Comparison of ENCODE assay signal across 8 cellular contexts in the genomic region with DNA sequence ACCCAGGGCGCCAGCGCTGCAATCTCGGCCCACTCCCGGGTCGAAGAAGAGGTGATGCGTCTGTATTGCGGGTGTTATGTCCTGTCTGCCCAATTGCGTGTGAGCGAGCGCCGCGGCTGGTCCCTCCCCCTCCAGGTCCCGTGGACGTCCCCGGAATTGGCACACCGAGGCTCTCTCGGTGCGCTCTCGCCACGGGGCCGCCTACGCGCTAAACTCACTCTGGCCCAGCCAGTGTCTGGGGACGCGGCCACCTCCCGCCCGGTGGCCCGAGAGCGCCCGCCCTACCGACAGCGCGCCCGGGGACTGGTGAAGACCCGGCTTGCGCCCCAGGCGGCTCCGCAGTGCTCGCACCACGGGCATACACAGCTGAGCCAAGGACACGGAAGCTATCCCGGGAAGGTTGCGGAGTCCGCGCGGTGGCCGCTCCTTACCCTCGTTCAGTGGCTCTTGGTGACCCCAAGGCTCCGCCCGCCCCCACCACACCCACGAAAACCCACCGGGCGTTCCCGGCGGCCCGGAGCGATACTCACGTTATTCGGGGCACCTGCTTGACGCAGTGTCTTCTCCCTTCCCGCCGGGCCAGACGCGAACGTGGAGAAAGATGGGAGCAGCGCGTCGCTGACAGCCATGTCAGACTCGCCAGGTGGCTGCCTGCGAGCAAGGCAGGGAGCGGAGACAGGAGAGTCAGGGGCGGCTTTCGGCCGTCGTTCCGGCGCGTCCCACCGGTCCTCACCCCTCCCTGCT. TPM values are rescaled to one million over a fixed set of nuclear protein-coding genes. Genes with fewer than 3 reads are reported as not detected.
DNase-seq lines count a peak whose midpoint lies in the region; ATAC-seq and TF ChIP-seq lines count a peak whose summit lies in the region.

No MANE protein-coding gene starts in this region.

- DNase-seq in CD14-positive monocyte (ENCODE audit: low spot score) = peak; percentile 94
- DNase-seq in activated naive CD4-positive, alpha-beta T cell treated with anti-CD3 and anti-CD28 coated beads, Interleukin-2, amount 10 ng/mL, durations not matched to agents 7 days and 5 days = peak; percentile 36
- DNase-seq in cardiac muscle cell (ENCODE audit: low read depth in 1 of 2, low spot score in 1 of 2) = peak; percentile 37 to 56
- DNase-seq in RKO (ENCODE audit: low spot score) = no peak
- DNase-seq in GM19238 (ENCODE audit: insufficient read length, low spot score) = no peak

- H3K27ac Mint-ChIP-seq in CD14-positive monocyte = peak overlapping the region; percentile 93 to 99 (median 96)
- H3K27ac Mint-ChIP-seq in activated naive CD4-positive, alpha-beta T cell treated with anti-CD3 and anti-CD28 coated beads, Interleukin-2, amount 10 ng/mL, durations not matched to agents 7 days and 5 days = no peak overlapping the region

- H3K9me3 ChIP-seq in HUES6 (ENCODE audit: control insufficient read depth, insufficient read depth, low read depth, low read length) (no peaks in the 10 kb centered on the region), cardiac muscle cell (ENCODE audit: low read depth) (no peaks in the 10 kb centered on the region), neutrophil (no peaks in the 10 kb centered on the region)

- CTCF ChIA-PET in activated naive CD4-positive, alpha-beta T cell treated with anti-CD3 and anti-CD28 coated beads, Interleukin-2, amount 10 ng/mL, durations not matched to agents 7 days and 5 days (lab: Charles Lee) = no interaction called here

- H3K27me3 Mint-ChIP-seq in CD14-positive monocyte (ENCODE audit: low read depth in 3 of 3) = peaks cover 8 to 21% (median 17%) of the 10 kb centered on the region in 3 donors
- peaks cover 76% of the 10 kb centered on the region for H3K27me3 Mint-ChIP-seq in activated naive CD4-positive, alpha-beta T cell treated with anti-CD3 and anti-CD28 coated beads, Interleukin-2, amount 10 ng/mL, durations not matched to agents 7 days and 5 days

- intact Hi-C loops in CD14-positive monocyte (cut with micrococcal nuclease) = loop anchor here (2.0 to 10.0 kb wide), 9 partner anchors 60 to 1134 kb away; no protein-coding TSS in a partner anchor

- peak overlapping the region; percentile 74 for H3K4me3 ChIP-seq in HUES6 (ENCODE audit: low read depth, low read length)
- H3K4me3 ChIP-seq in cardiac muscle cell = peak overlapping the region; percentile 57
- H3K4me3 ChIP-seq in neutrophil (ENCODE audit: low read depth in 1 of 2, low read length in 1 of 2) = peak overlapping the region; percentile 64 to 66

- peaks cover 51% of the 10 kb centered on the region for H3K4me1 Mint-ChIP-seq in CD14-positive monocyte
- H3K4me1 Mint-ChIP-seq in activated naive CD4-positive, alpha-beta T cell treated with anti-CD3 and anti-CD28 coated beads, Interleukin-2, amount 10 ng/mL, durations not matched to agents 7 days and 5 days = peaks cover 19% of the 10 kb centered on the region

- H3K27me3 ChIP-seq in HUES6 (ENCODE audit: control insufficient read depth, insufficient read depth, low read length) = peaks cover 68% of the 10 kb centered on the region
- H3K27me3 ChIP-seq in cardiac muscle cell = peaks cover 84% of the 10 kb centered on the region
- peaks cover 88% of the 10 kb centered on the region for H3K27me3 ChIP-seq in neutrophil

- 0 out of 2 replicates have a peak, but pooled peaks cover 2% of the 10 kb centered on the region for H3K36me3 ChIP-seq in HUES6 (ENCODE audit: control insufficient read depth, insufficient read depth, low read length)
- H3K36me3 ChIP-seq in cardiac muscle cell = no peaks in the 10 kb centered on the region
- H3K36me3 ChIP-seq in neutrophil = no peaks in the 10 kb centered on the region

- ATAC-seq in HG02642 (IDR thresholded peaks at IDR 0.05; ENCODE audit: poor library complexity, unreplicated experiment) = no peak

- H3K36me3 Mint-ChIP-seq in CD14-positive monocyte = peaks cover 34 to 35% of the 10 kb centered on the region in 2 donors
- peaks cover 2% of the 10 kb centered on the region for H3K36me3 Mint-ChIP-seq in activated naive CD4-positive, alpha-beta T cell treated with anti-CD3 and anti-CD28 coated beads, Interleukin-2, amount 10 ng/mL, durations not matched to agents 7 days and 5 days

- TF ChIP-seq CTCF in CD14-positive monocyte (IDR thresholded peaks at IDR 0.05) = no peak
- TF ChIP-seq CTCF in cardiac muscle cell (IDR thresholded peaks at IDR 0.05; ENCODE audit: low read depth, low read length) = no peak
- TF ChIP-seq CTCF in neutrophil (IDR thresholded peaks at IDR 0.05) = no peak

- peaks cover 0 to 5% (median 0%) of the 10 kb centered on the region in 7 donors for H3K9me3 Mint-ChIP-seq in CD14-positive monocyte
- H3K9me3 Mint-ChIP-seq in activated naive CD4-positive, alpha-beta T cell treated with anti-CD3 and anti-CD28 coated beads, Interleukin-2, amount 10 ng/mL, durations not matched to agents 7 days and 5 days = no peaks in the 10 kb centered on the region

- H3K27ac ChIP-seq in HUES6 (ENCODE audit: low read depth, low read length) (no peak overlapping the region), cardiac muscle cell (no peak overlapping the region), neutrophil (no peak overlapping the region)

- peak overlapping the region; percentile 42 for H3K9ac ChIP-seq in HUES6 (ENCODE audit: low read length)

- peak overlapping the region; percentile 96 to 98 for H3K4me3 Mint-ChIP-seq in CD14-positive monocyte
- H3K4me3 Mint-ChIP-seq in activated naive CD4-positive, alpha-beta T cell treated with anti-CD3 and anti-CD28 coated beads, Interleukin-2, amount 10 ng/mL, durations not matched to agents 7 days and 5 days = peak overlapping the region; percentile 63

- H3K4me1 ChIP-seq in HUES6 (ENCODE audit: control insufficient read depth, insufficient read depth, low read length) (peaks cover 22% of the 10 kb centered on the region; the same call in 1 of the 2 replicates), cardiac muscle cell (ENCODE audit: low read depth) (no peaks in the 10 kb centered on the region), neutrophil (ENCODE audit: control insufficient read depth in 1 of 2, insufficient read depth in 1 of 2, low read depth in 1 of 2, low read length in 1 of 2) (peaks cover 41 to 42% of the 10 kb centered on the region in 2 experiments)

RNA-seq across cellular contexts. Expression of a gene that starts 1.0 kb away (rescaled TPM):
- polyA plus RNA-seq in CD14-positive monocyte (10 to 100 TPM; 36.6 to 37.2 TPM), cardiac muscle cell (not detected in 2 replicates)
- total RNA-seq in cardiac muscle cell = 0.56 and 1.4 TPM in 2 replicates

Comparison
In these comparisons a context has a peak if more than half of its experiments do, and no peak if none do; other contexts are left out.
1. DNase-seq: peak in CD14-positive monocyte (single experiment), activated naive CD4-positive, alpha-beta T cell treated with anti-CD3 and anti-CD28 coated beads, Interleukin-2, amount 10 ng/mL, durations not matched to agents 7 days and 5 days (single experiment) and cardiac muscle cell (2 of 2); none in RKO (single experiment) and GM19238 (single experiment).
2. RNA of a gene that starts 1.0 kb away (polyA plus RNA-seq): 36.6 to 37.2 TPM in CD14-positive monocyte; not detected in cardiac muscle cell; every median in the first group is over 10 times any median in the second.
3. Peak in every context shown above with its lines, with median percentiles within 50 percentile points of each other: H3K4me3 ChIP-seq.